ENCODE assay signal across 2 cellular contexts in genomic region chr5:152119091-152119490, GRCh38.
TF ChIP-seq lines count a peak whose summit lies in the region.

No MANE protein-coding gene starts in this region.

TF ChIP-seq in H1, 55 proteins besides CTCF, POLR2A, EP300 and RAD21 (continued from another document):
- TF ChIP-seq, protein P1, sequence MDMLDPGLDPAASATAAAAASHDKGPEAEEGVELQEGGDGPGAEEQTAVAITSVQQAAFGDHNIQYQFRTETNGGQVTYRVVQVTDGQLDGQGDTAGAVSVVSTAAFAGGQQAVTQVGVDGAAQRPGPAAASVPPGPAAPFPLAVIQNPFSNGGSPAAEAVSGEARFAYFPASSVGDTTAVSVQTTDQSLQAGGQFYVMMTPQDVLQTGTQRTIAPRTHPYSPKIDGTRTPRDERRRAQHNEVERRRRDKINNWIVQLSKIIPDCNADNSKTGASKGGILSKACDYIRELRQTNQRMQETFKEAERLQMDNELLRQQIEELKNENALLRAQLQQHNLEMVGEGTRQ (IDR thresholded peaks at IDR 0.05; ENCODE audit: low read length): no peak

TF ChIP-seq in neural cell, 6 proteins besides CTCF, POLR2A, EP300 and RAD21 (continued from another document):
- no peak for TF ChIP-seq REST (IDR thresholded peaks at IDR 0.05; ENCODE audit: borderline replicate concordance)
